17 cellular contexts compared by ENCODE assay signal in the genomic region with DNA sequence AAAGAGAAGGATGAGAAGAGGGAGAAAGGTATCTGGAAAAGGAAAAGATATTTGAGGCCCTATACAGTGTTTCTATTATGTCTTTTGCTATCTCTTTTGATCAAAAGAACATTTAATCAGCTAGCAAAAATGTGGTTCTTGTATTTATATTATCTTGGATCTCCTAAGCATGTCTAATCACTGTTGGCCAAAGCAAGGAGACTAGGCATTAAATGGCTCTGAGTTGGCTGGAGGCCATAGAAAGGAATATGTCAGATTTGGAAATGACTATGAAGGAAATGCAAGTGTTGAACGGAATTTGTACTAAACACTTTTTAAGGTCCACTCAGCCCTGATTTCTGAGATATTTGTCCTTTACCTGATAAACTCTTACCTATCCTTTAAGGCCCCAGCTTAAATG. TPM values are rescaled to one million over a fixed set of nuclear protein-coding genes. Genes with fewer than 3 reads are reported as not detected.
"Had no signal": no experiment of that assay in that cellular context is flagged by ENCODE, and none has a peak within 500 bp of the region (broad histone marks: within the 10 kb centered on the region; RNA-seq: fewer than 3 reads in every experiment).

No MANE protein-coding gene starts in this region.

- H3K4me3 Mint-ChIP-seq: activated CD4-positive, alpha-beta T cell treated with anti-CD3 and anti-CD28 coated beads, Interleukin-2, amount 10 ng/mL, durations not matched to agents 7 days and 5 days; naive thymus-derived CD8-positive, alpha-beta T cell; T-helper 2 cell treated with Interferon-gamma antibody and Interleukin-4, amounts not matched to agents 5 μg/mL and 100 μg/mL, for 36 hours had no signal

- DNase-seq: activated CD4-positive, alpha-beta T cell treated with anti-CD3 and anti-CD28 coated beads, Interleukin-2, amount 10 ng/mL, durations not matched to agents 7 days and 5 days; activated CD8-positive, alpha-beta memory T cell treated with anti-CD3 and anti-CD28 coated beads, Interleukin-2, amount 50 U/mL, for 48 hours; activated naive CD4-positive, alpha-beta T cell; foreskin fibroblast; glutamatergic neuron; mesenchymal stem cell; naive thymus-derived CD8-positive, alpha-beta T cell; retina; stimulated activated CD4-positive, alpha-beta T cell treated with anti-CD3 and anti-CD28 coated beads, Interleukin-4, amount 100 ng/mL, for 24 hours; stimulated activated naive CD4-positive, alpha-beta T cell treated with Interleukin-2 at 50 U/mL for 16 hours; transverse colon had no signal

- H3K4me3 ChIP-seq: ascending aorta, skin epidermis, transverse colon had no signal

- H3K27ac Mint-ChIP-seq: activated CD4-positive, alpha-beta T cell treated with anti-CD3 and anti-CD28 coated beads, Interleukin-2, amount 10 ng/mL, durations not matched to agents 7 days and 5 days; naive thymus-derived CD8-positive, alpha-beta T cell; T-helper 2 cell treated with Interferon-gamma antibody and Interleukin-4, amounts not matched to agents 5 μg/mL and 100 μg/mL, for 36 hours had no signal

- H3K9me3 Mint-ChIP-seq: activated CD4-positive, alpha-beta T cell treated with anti-CD3 and anti-CD28 coated beads, Interleukin-2, amount 10 ng/mL, durations not matched to agents 7 days and 5 days; naive thymus-derived CD8-positive, alpha-beta T cell; T-helper 2 cell treated with Interferon-gamma antibody and Interleukin-4, amounts not matched to agents 5 μg/mL and 100 μg/mL, for 36 hours had no signal

- ATAC-seq: naive thymus-derived CD8-positive, alpha-beta T cell had no signal

- H3K36me3 Mint-ChIP-seq: naive thymus-derived CD8-positive, alpha-beta T cell had no signal

- H3K4me1 Mint-ChIP-seq: activated CD4-positive, alpha-beta T cell treated with anti-CD3 and anti-CD28 coated beads, Interleukin-2, amount 10 ng/mL, durations not matched to agents 7 days and 5 days; naive thymus-derived CD8-positive, alpha-beta T cell had no signal

RNA-seq across cellular contexts. Expression of gene C5orf52, which starts 37.5 kb away (rescaled TPM):
- total RNA-seq: activated CD4-positive, alpha-beta T cell treated with anti-CD3 and anti-CD28 coated beads, Interleukin-2, amount 10 ng/mL, durations not matched to agents 7 days and 5 days; ascending aorta; cardiac septum; liver; mucosa of gallbladder; naive thymus-derived CD8-positive, alpha-beta T cell; transverse colon had no signal

RNA-seq across cellular contexts. Expression of gene SOX30, which starts 56.6 kb away (rescaled TPM):
- total RNA-seq: ascending aorta had no signal
